In genomic region chr22:39985383-39986045, GRCh38 we compare ENCODE assay signal across 21 cellular contexts. TPM values are rescaled to one million over a fixed set of nuclear protein-coding genes. Genes with fewer than 3 reads are reported as not detected.
DNase-seq lines count a peak whose midpoint lies in the region; ATAC-seq and TF ChIP-seq lines count a peak whose summit lies in the region.
"Had no signal": no experiment of that assay in that cellular context is flagged by ENCODE, and none has a peak within 500 bp of the region (broad histone marks: within the 10 kb centered on the region; RNA-seq: fewer than 3 reads in every experiment).

No MANE protein-coding gene starts in this region.

- peaks cover 0 to 23% (median 0%) of the 10 kb centered on the region in 3 donors for H3K27me3 ChIP-seq in stomach

- no peaks in the 10 kb centered on the region for H3K27me3 Mint-ChIP-seq in activated T-cell treated with anti-CD3 and anti-CD28 coated beads, Interleukin-2, amount 50 U/mL, for 4 hours (ENCODE audit: low read depth)
- peaks cover 8% of the 10 kb centered on the region for H3K27me3 Mint-ChIP-seq in activated naive CD8-positive, alpha-beta T cell treated with anti-CD3 and anti-CD28 coated beads, Interleukin-2, amount 10 ng/mL, durations not matched to agents 7 days and 5 days
- peaks cover 25% of the 10 kb centered on the region for H3K27me3 Mint-ChIP-seq in type B pancreatic cell
- peaks cover 30% of the 10 kb centered on the region for H3K27me3 Mint-ChIP-seq in osteocyte (ENCODE audit: unreplicated experiment)

- 60 to 69% (median 62%) methylated on average over 7 of the region's 7 CpGs for WGBS in stomach, 5 donors

- no peaks in the 10 kb centered on the region for H3K9me3 Mint-ChIP-seq in activated T-cell treated with anti-CD3 and anti-CD28 coated beads, Interleukin-2, amount 50 U/mL, for 4 hours
- H3K9me3 Mint-ChIP-seq in activated naive CD8-positive, alpha-beta T cell treated with anti-CD3 and anti-CD28 coated beads, Interleukin-2, amount 10 ng/mL, durations not matched to agents 7 days and 5 days = no peaks in the 10 kb centered on the region
- H3K9me3 Mint-ChIP-seq in type B pancreatic cell = no peaks in the 10 kb centered on the region
- no peaks in the 10 kb centered on the region for H3K9me3 Mint-ChIP-seq in osteocyte (ENCODE audit: unreplicated experiment)

- TF ChIP-seq CTCF in mucosa of descending colon (IDR thresholded peaks at IDR 0.05) (no peak), type B pancreatic cell (conservative IDR thresholded peaks at IDR 0.05) (no peak), osteocyte (IDR thresholded peaks at IDR 0.05) (no peak), stomach (IDR thresholded peaks at IDR 0.05) (no peak)

- TF ChIP-seq EP300 in stomach (IDR thresholded peaks at IDR 0.05) = no peak

- H3K9me3 ChIP-seq in mucosa of descending colon (no peaks in the 10 kb centered on the region), stomach (no peaks in the 10 kb centered on the region)
- H3K9me3 ChIP-seq: Caco-2 had no signal

- peak overlapping the region; percentile 20 for H3K27ac Mint-ChIP-seq in activated naive CD8-positive, alpha-beta T cell treated with anti-CD3 and anti-CD28 coated beads, Interleukin-2, amount 10 ng/mL, durations not matched to agents 7 days and 5 days
- H3K27ac Mint-ChIP-seq in type B pancreatic cell (peak overlapping the region; percentile 86), osteocyte (ENCODE audit: unreplicated experiment) (no peak overlapping the region)
- H3K27ac Mint-ChIP-seq: brain had no signal

- H3K4me1 ChIP-seq in mucosa of descending colon (ENCODE audit: low read depth) (peaks cover 4% of the 10 kb centered on the region), stomach (peaks cover 0 to 6% (median 2%) of the 10 kb centered on the region in 4 donors)

- intact Hi-C loops in mucosa of descending colon (cut with DNase I, micrococcal nuclease) = no loop called here
- intact Hi-C loops in stomach (cut with DNase I; ENCODE audit: low total_unique reads) = no loop called here

- no peak for DNase-seq in activated T-cell treated with anti-CD3 and anti-CD28 coated beads, Interleukin-2, amount 50 U/mL, for 4 hours
- no peak for DNase-seq in activated T-cell treated with anti-CD3 and anti-CD28 coated beads for 4 hours
- no peak for DNase-seq in activated naive CD8-positive, alpha-beta T cell treated with anti-CD3 and anti-CD28 coated beads, Interleukin-2, amount 10 ng/mL, durations not matched to agents 7 days and 5 days
- DNase-seq in mucosa of descending colon = peak in 2 of 3 donors; percentile 46 to 60
- no peak for DNase-seq in type B pancreatic cell (ENCODE audit: extremely low spot score, unreplicated experiment)
- no peak for DNase-seq in osteocyte (ENCODE audit: extremely low spot score, unreplicated experiment)
- DNase-seq in stomach = no peak
- no peak for DNase-seq in DMS79 treated with DMSO at 0.1 percent for 48 hours (lab: John Stamatoyannopoulos, UW)
- DNase-seq: activated effector memory CD4-positive, alpha-beta T cell treated with Interleukin-2 at 50 U/mL for 16 hours; Caco-2; effector memory CD4-positive, alpha-beta T cell; GF-D8; GOT3; midbrain; NCI-H1694; stimulated activated CD4-positive, alpha-beta T cell treated with anti-CD3 and anti-CD28 coated beads, Interleukin-2, amount 100 ng/mL, for 48 hours had no signal

- no peak overlapping the region for H3K27ac ChIP-seq in stomach

- POLR2A ChIA-PET in activated naive CD8-positive, alpha-beta T cell treated with anti-CD3 and anti-CD28 coated beads, Interleukin-2, amount 10 ng/mL, durations not matched to agents 7 days and 5 days (lab: Charles Lee) = no interaction called here

- no peak overlapping the region for H3K4me3 ChIP-seq in mucosa of descending colon
- no peak overlapping the region for H3K4me3 ChIP-seq in stomach

- peaks cover 11% of the 10 kb centered on the region for H3K4me1 Mint-ChIP-seq in activated T-cell treated with anti-CD3 and anti-CD28 coated beads, Interleukin-2, amount 50 U/mL, for 4 hours (ENCODE audit: low read depth)
- peaks cover 21% of the 10 kb centered on the region for H3K4me1 Mint-ChIP-seq in activated naive CD8-positive, alpha-beta T cell treated with anti-CD3 and anti-CD28 coated beads, Interleukin-2, amount 10 ng/mL, durations not matched to agents 7 days and 5 days
- peaks cover 9% of the 10 kb centered on the region for H3K4me1 Mint-ChIP-seq in type B pancreatic cell (ENCODE audit: unreplicated experiment)
- no peaks in the 10 kb centered on the region for H3K4me1 Mint-ChIP-seq in osteocyte (ENCODE audit: unreplicated experiment)

- H3K36me3 ChIP-seq in mucosa of descending colon (ENCODE audit: low read depth) = no peaks in the 10 kb centered on the region
- H3K36me3 ChIP-seq in stomach = no peaks in the 10 kb centered on the region

- no peak for TF ChIP-seq POLR2A in stomach (IDR thresholded peaks at IDR 0.05)

- H3K36me3 Mint-ChIP-seq in activated T-cell treated with anti-CD3 and anti-CD28 coated beads, Interleukin-2, amount 50 U/mL, for 4 hours (ENCODE audit: insufficient read depth) = no peaks in the 10 kb centered on the region
- H3K36me3 Mint-ChIP-seq in activated naive CD8-positive, alpha-beta T cell treated with anti-CD3 and anti-CD28 coated beads, Interleukin-2, amount 10 ng/mL, durations not matched to agents 7 days and 5 days = peaks cover 2% of the 10 kb centered on the region
- H3K36me3 Mint-ChIP-seq in type B pancreatic cell = no peaks in the 10 kb centered on the region
- H3K36me3 Mint-ChIP-seq in osteocyte (ENCODE audit: unreplicated experiment) = no peaks in the 10 kb centered on the region
- H3K36me3 Mint-ChIP-seq: brain had no signal

- peak; percentile 84 to 92 for ATAC-seq in activated T-cell treated with anti-CD3 and anti-CD28 coated beads, Interleukin-2, amount 50 U/mL, for 4 hours
- ATAC-seq in activated naive CD8-positive, alpha-beta T cell treated with anti-CD3 and anti-CD28 coated beads, Interleukin-2, amount 10 ng/mL, durations not matched to agents 7 days and 5 days (ENCODE audit: low read depth) = peak; percentile 59
- peak; percentile 92 for ATAC-seq in mucosa of descending colon
- ATAC-seq: activated CD4-positive, CD25-positive, alpha-beta regulatory T cell treated with anti-CD3 and anti-CD28 coated beads, Interleukin-2, amount 50 U/mL, for 24 hours had no signal

- H3K4me3 Mint-ChIP-seq in activated T-cell treated with anti-CD3 and anti-CD28 coated beads, Interleukin-2, amount 50 U/mL, for 4 hours = no peak overlapping the region
- H3K4me3 Mint-ChIP-seq in activated naive CD8-positive, alpha-beta T cell treated with anti-CD3 and anti-CD28 coated beads, Interleukin-2, amount 10 ng/mL, durations not matched to agents 7 days and 5 days = no peak overlapping the region
- peak overlapping the region; percentile 64 for H3K4me3 Mint-ChIP-seq in type B pancreatic cell
- no peak overlapping the region for H3K4me3 Mint-ChIP-seq in osteocyte (ENCODE audit: unreplicated experiment)
- H3K4me3 Mint-ChIP-seq: brain had no signal

RNA-seq across cellular contexts. Expression of gene FAM83F, which starts 9.2 kb away (rescaled TPM):
- 1 to 10 TPM; 1.4 to 2.1 (median 2.0) TPM for total RNA-seq in activated T-cell treated with anti-CD3 and anti-CD28 coated beads, Interleukin-2, amount 50 U/mL, for 4 hours
- total RNA-seq in activated naive CD8-positive, alpha-beta T cell treated with anti-CD3 and anti-CD28 coated beads, Interleukin-2, amount 10 ng/mL, durations not matched to agents 7 days and 5 days = under 1 TPM; 0.20 to 0.30 TPM
- total RNA-seq in mucosa of descending colon = 10 to 100 TPM; 15.8 to 48.0 (median 35.0) TPM
- 12.4 and 37.5 TPM in 2 replicates for total RNA-seq in type B pancreatic cell (ENCODE audit: low replicate concordance)
- not detected in 2 replicates for total RNA-seq in osteocyte
- total RNA-seq in stomach = 10 to 100 TPM in 2 of 5 donors, 1 to 10 TPM in 2, under 1 TPM in 1; under 0.01 to 17.4 (median 7.3) TPM
- polyA plus RNA-seq in stomach = 10 to 100 TPM in 1 of 3 donors, 1 to 10 TPM in 2; 5.7 to 14.2 (median 7.8) TPM
- total RNA-seq: A673, LHCN-M2 had no signal

RNA-seq across cellular contexts. Expression of gene TMA7B, which starts 25.3 kb away (rescaled TPM):
- total RNA-seq in activated T-cell treated with anti-CD3 and anti-CD28 coated beads, Interleukin-2, amount 50 U/mL, for 4 hours = under 1 TPM; 0.61 to 0.92 (median 0.76) TPM
- 1 to 10 TPM; 8.5 to 9.1 TPM for total RNA-seq in activated naive CD8-positive, alpha-beta T cell treated with anti-CD3 and anti-CD28 coated beads, Interleukin-2, amount 10 ng/mL, durations not matched to agents 7 days and 5 days
- total RNA-seq in mucosa of descending colon = under 1 TPM; 0.22 to 0.51 (median 0.23) TPM
- total RNA-seq in type B pancreatic cell (ENCODE audit: low replicate concordance) = not detected in 2 replicates
- total RNA-seq in osteocyte = not detected in 2 replicates
- total RNA-seq in stomach = 1 to 10 TPM in 2 of 5 donors, not detected in 3; 1.1 to 1.3 TPM
- not detected for polyA plus RNA-seq in stomach
- total RNA-seq: A673, Caco-2, frontal cortex, LHCN-M2 had no signal

Comparison
In these comparisons a context has a peak if more than half of its experiments do, and no peak if none do; other contexts are left out.
1. DNase-seq: peak in mucosa of descending colon (2 of 3); none in activated T-cell treated with anti-CD3 and anti-CD28 coated beads, Interleukin-2, amount 50 U/mL, for 4 hours (single experiment), activated T-cell treated with anti-CD3 and anti-CD28 coated beads for 4 hours (single experiment), activated naive CD8-positive, alpha-beta T cell treated with anti-CD3 and anti-CD28 coated beads, Interleukin-2, amount 10 ng/mL, durations not matched to agents 7 days and 5 days (single experiment), type B pancreatic cell (single experiment), osteocyte (single experiment), stomach (single experiment) and DMS79 treated with DMSO at 0.1 percent for 48 hours (single experiment).
2. Peak in every context shown above with its lines, with median percentiles within 50 percentile points of each other: ATAC-seq.